Comparison of ENCODE assay signal across 8 cellular contexts in genomic region chr12:57479376-57480115, GRCh38. TPM values are rescaled to one million over a fixed set of nuclear protein-coding genes. Genes with fewer than 3 reads are reported as not detected.
A peak's percentile ranks its signal among the peaks of the same experiment; 100 is the strongest.
DNase-seq lines count a peak whose midpoint lies in the region; ATAC-seq lines count a peak whose summit lies in the region.

Gene ARHGAP9, minus strand, starts transcription at chr12:57479866. Its CDS starts 460 bp downstream, at chr12:57479406.

- WGBS in adipose tissue, 3 donors: 49 to 70% (median 61%) methylated on average over 6 of the region's 6 CpGs

- peak; percentile 30 for ATAC-seq in GM18868 (IDR thresholded peaks at IDR 0.05; ENCODE audit: unreplicated experiment)
- ATAC-seq in HG03039 (IDR thresholded peaks at IDR 0.05; ENCODE audit: unreplicated experiment): no peak
- no peak for ATAC-seq in HG02970 (IDR thresholded peaks at IDR 0.05; ENCODE audit: low FRiP score, unreplicated experiment)

- H3K27ac ChIP-seq in adipose tissue (ENCODE audit: low read depth, low read length): peak within 1 kb of the TSS; percentile 19

- intact Hi-C loops in posterior vena cava (cut with DNase I): no loop called here

- DNase-seq in M059J (ENCODE audit: low read depth): peak; percentile 38
- peak; percentile 54 for DNase-seq in posterior vena cava (ENCODE audit: low spot score)
- no peak for DNase-seq in NCI-H2171 treated with DMSO at 0.1 percent for 48 hours (lab: John Stamatoyannopoulos, UW)
- DNase-seq in NCI-H1105 (lab: John Stamatoyannopoulos, UW): no peak

RNA-seq across cellular contexts. Expression of gene ARHGAP9, which starts in this region (rescaled TPM):
- 0.44 and 0.69 TPM in 2 replicates for total RNA-seq in M059J (2014; rRNA removed; shearing (Covaris generic))
- 10 to 100 TPM in 2 of 3 donors, 1 to 10 TPM in 1; 2.6 to 33.6 (median 28.7) TPM for polyA plus RNA-seq in adipose tissue
- 10 to 100 TPM; 12.7 to 20.7 TPM for total RNA-seq in posterior vena cava

Comparison
In these comparisons a context has a peak if more than half of its experiments do, and no peak if none do; other contexts are left out.
1. Peak in DNase-seq in M059J; RNA of the gene not detected or under 1 TPM.